In genomic region chr12:981956-982355, GRCh38 we compare ENCODE assay signal across 22 cellular contexts.
"Had no signal": no experiment of that assay in that cellular context is flagged by ENCODE, and none has a peak within 500 bp of the region (broad histone marks: within the 10 kb centered on the region; RNA-seq: fewer than 3 reads in every experiment).

No MANE protein-coding gene starts in this region.

- H3K4me1 ChIP-seq: neural progenitor cell, prostate gland, right atrium auricular region, tibial nerve, uterus had no signal

- H3K27me3 ChIP-seq: dorsolateral prefrontal cortex, heart right ventricle, neural progenitor cell, right atrium auricular region, tibial nerve, uterus had no signal

- H3K9me3 Mint-ChIP-seq: activated naive CD4-positive, alpha-beta T cell treated with anti-CD3 and anti-CD28 coated beads, Interleukin-2, amount 50 U/mL, for 24 hours; neural progenitor cell; stimulated activated naive CD8-positive, alpha-beta T cell treated with anti-CD3 and anti-CD28 coated beads, Interleukin-15, Interleukin-2, amounts not matched to agents 100 ng/mL and 50 ng/mL, for 24 hours; T-helper 1 cell treated with Interleukin-12 subunit alpha and Interleukin-12 subunit beta and Interleukin-4 antibody, amounts not matched to agents 30 μg/mL and 1 μg/mL, for 36 hours had no signal

- H3K4me2 ChIP-seq: neural progenitor cell had no signal

- DNase-seq: activated CD4-positive, CD25-positive, alpha-beta regulatory T cell treated with anti-CD3 and anti-CD28 coated beads, Interleukin-2, amount 50 U/mL, for 72 hours; activated CD8-positive, alpha-beta memory T cell treated with anti-CD3 and anti-CD28 coated beads for 24 hours; activated CD8-positive, alpha-beta memory T cell treated with anti-CD3 and anti-CD28 coated beads, Interleukin-2, amount 50 U/mL, for 48 hours; activated effector memory CD4-positive, alpha-beta T cell treated with anti-CD3 and anti-CD28 coated beads, Interleukin-2, amount 50 U/mL, for 16 hours; activated T-cell treated with anti-CD3 and anti-CD28 coated beads, Interleukin-2, amount 50 U/mL, for 48 hours; amygdala; central memory CD4-positive, alpha-beta T cell; dorsolateral prefrontal cortex; heart right ventricle; mesendoderm; naive thymus-derived CD4-positive, alpha-beta T cell; uterus had no signal

- H3K36me3 Mint-ChIP-seq: activated naive CD4-positive, alpha-beta T cell treated with anti-CD3 and anti-CD28 coated beads, Interleukin-2, amount 50 U/mL, for 24 hours had no signal

- H2AFZ ChIP-seq: neural progenitor cell had no signal

- FAIRE-seq: colon had no signal

- H3K9ac ChIP-seq: neural progenitor cell had no signal

- H3K27ac Mint-ChIP-seq: brain; naive thymus-derived CD4-positive, alpha-beta T cell; neural progenitor cell; stimulated activated naive CD8-positive, alpha-beta T cell treated with anti-CD3 and anti-CD28 coated beads, Interleukin-15, Interleukin-2, amounts not matched to agents 100 ng/mL and 50 ng/mL, for 24 hours; T-helper 1 cell treated with Interleukin-12 subunit alpha and Interleukin-12 subunit beta and Interleukin-4 antibody, amounts not matched to agents 30 μg/mL and 1 μg/mL, for 36 hours had no signal

- H3K27ac ChIP-seq: dorsolateral prefrontal cortex, neural progenitor cell, prostate gland, right atrium auricular region, skin epidermis, tibial nerve, uterus had no signal

- H3K27me3 Mint-ChIP-seq: activated naive CD4-positive, alpha-beta T cell treated with anti-CD3 and anti-CD28 coated beads, Interleukin-2, amount 50 U/mL, for 24 hours; brain; stimulated activated naive CD8-positive, alpha-beta T cell treated with anti-CD3 and anti-CD28 coated beads, Interleukin-15, Interleukin-2, amounts not matched to agents 100 ng/mL and 50 ng/mL, for 24 hours had no signal

- H3K36me3 ChIP-seq: neural progenitor cell, prostate gland, right atrium auricular region, uterus had no signal

- H3K9me3 ChIP-seq: heart right ventricle, prostate gland, right atrium auricular region, tibial nerve, uterus had no signal

- H3K4me3 Mint-ChIP-seq: activated naive CD4-positive, alpha-beta T cell treated with anti-CD3 and anti-CD28 coated beads, Interleukin-2, amount 50 U/mL, for 24 hours; brain; naive thymus-derived CD4-positive, alpha-beta T cell; neural progenitor cell; stimulated activated naive CD8-positive, alpha-beta T cell treated with anti-CD3 and anti-CD28 coated beads, Interleukin-15, Interleukin-2, amounts not matched to agents 100 ng/mL and 50 ng/mL, for 24 hours; T-helper 1 cell treated with Interleukin-12 subunit alpha and Interleukin-12 subunit beta and Interleukin-4 antibody, amounts not matched to agents 30 μg/mL and 1 μg/mL, for 36 hours had no signal

- ATAC-seq: naive thymus-derived CD4-positive, alpha-beta T cell had no signal

- H3K4me3 ChIP-seq: dorsolateral prefrontal cortex, heart right ventricle, neural progenitor cell, prostate gland, right atrium auricular region, skin epidermis, tibial nerve, uterus had no signal

- H3K4me1 Mint-ChIP-seq: activated naive CD4-positive, alpha-beta T cell treated with anti-CD3 and anti-CD28 coated beads, Interleukin-2, amount 50 U/mL, for 24 hours; brain; neural progenitor cell had no signal
